Comparison of ENCODE assay signal across 10 cellular contexts in genomic region chr9:109440117-109440515, GRCh38. TPM values are rescaled to one million over a fixed set of nuclear protein-coding genes. Genes with fewer than 3 reads are reported as not detected.
DNase-seq lines count a peak whose midpoint lies in the region; ATAC-seq and TF ChIP-seq lines count a peak whose summit lies in the region.
"Had no signal": no experiment of that assay in that cellular context is flagged by ENCODE, and none has a peak within 500 bp of the region (broad histone marks: within the 10 kb centered on the region; RNA-seq: fewer than 3 reads in every experiment).

No MANE protein-coding gene starts in this region.

- peak overlapping the region; percentile 41 for H2AFZ ChIP-seq in DND-41 (ENCODE audit: low read depth, low read length)

- no peaks in the 10 kb centered on the region for H3K9me3 ChIP-seq in DND-41 (ENCODE audit: insufficient read depth, low read length, severe bottlenecking)
- H3K9me3 ChIP-seq: SK-N-SH had no signal

- no peaks in the 10 kb centered on the region for H4K20me1 ChIP-seq in DND-41 (ENCODE audit: insufficient read depth, low read length)

- H3K79me2 ChIP-seq in DND-41 (ENCODE audit: insufficient read depth, low read length), result no peaks in the 10 kb centered on the region

- no peak for TF ChIP-seq CTCF in DND-41 (IDR thresholded peaks at IDR 0.05; ENCODE audit: borderline replicate concordance, extremely low read depth, low read length, poor library complexity, severe bottlenecking)

- peaks cover 30% of the 10 kb centered on the region for H3K4me1 ChIP-seq in DND-41 (ENCODE audit: insufficient read depth, low read length)

- peak overlapping the region; percentile 57 for H3K27ac ChIP-seq in DND-41 (ENCODE audit: low read length)

- H3K4me3 ChIP-seq in DND-41 (ENCODE audit: low read depth in 1 of 2, low read length in 2 of 2), result no peak overlapping the region

- DNase-seq in DND-41 (no peak), germinal center (ENCODE audit: low spot score) (peak; percentile 34), hepatic stellate cell (ENCODE audit: low spot score) (no peak), occipital lobe (lab: John Stamatoyannopoulos, UW) (no peak)
- DNase-seq in activated naive CD4-positive, alpha-beta T cell treated with anti-CD3 and anti-CD28 coated beads, Interleukin-2, amount 50 U/mL, for 16 hours, result no peak

- H3K4me2 ChIP-seq in DND-41 (ENCODE audit: insufficient read depth, low read length), result peak overlapping the region; percentile 6; the same call in 1 of the 2 replicates
- H3K4me2 ChIP-seq: SK-N-SH had no signal

- H3K27me3 ChIP-seq in DND-41 (ENCODE audit: insufficient read depth, low read length, poor library complexity), result no peaks in the 10 kb centered on the region

- peak overlapping the region; percentile 7; the same call in 1 of the 2 replicates for H3K9ac ChIP-seq in DND-41 (ENCODE audit: low read depth, low read length)
- H3K9ac ChIP-seq: SK-N-SH had no signal

- no peaks in the 10 kb centered on the region for H3K36me3 ChIP-seq in DND-41 (ENCODE audit: insufficient read depth, low read length)

- ATAC-seq in DND-41 (ENCODE audit: insufficient read depth, low read depth) (peak; percentile 41), GM19455 (IDR thresholded peaks at IDR 0.05; ENCODE audit: unreplicated experiment) (peak; percentile 27), HG03439 (IDR thresholded peaks at IDR 0.05; ENCODE audit: unreplicated experiment) (peak; percentile 35), GM21390 (IDR thresholded peaks at IDR 0.05; ENCODE audit: unreplicated experiment) (no peak)

RNA-seq across cellular contexts. Expression of gene PTPN3, which starts 58.0 kb away (rescaled TPM):
- total RNA-seq in occipital lobe, result 5.3 TPM
- total RNA-seq: CD4-positive, alpha-beta memory T cell had no signal
